In genomic region chr2:127154396-127154795, GRCh38 we compare ENCODE assay signal across 23 cellular contexts.
DNase-seq lines count a peak whose midpoint lies in the region; ATAC-seq, FAIRE-seq and TF ChIP-seq lines count a peak whose summit lies in the region.
"Had no signal": no experiment of that assay in that cellular context is flagged by ENCODE, and none has a peak within 500 bp of the region (broad histone marks: within the 10 kb centered on the region; RNA-seq: fewer than 3 reads in every experiment).

No MANE protein-coding gene starts in this region.

- peak overlapping the region in 1 of 3 experiments; percentile 24 for H3K4me3 Mint-ChIP-seq in nephron
- H3K4me3 Mint-ChIP-seq: activated CD4-positive, alpha-beta T cell treated with anti-CD3 and anti-CD28 coated beads, Interleukin-2, amount 10 ng/mL, durations not matched to agents 7 days and 5 days; activated T-helper 1 cell treated with anti-CD3 and anti-CD28 coated beads, Interleukin-12 subunit alpha, Interleukin-12 subunit beta, Interleukin-2, Interleukin-4 antibody, amounts not matched to agents 30 ng/mL and 10 ng/mL and 1 ng/mL, durations not matched to agents 14 hours and 24 hours and 36 hours; CD14-positive monocyte; nephron progenitor cell had no signal

- peaks cover 2% of the 10 kb centered on the region for H3K9me3 Mint-ChIP-seq in nephron
- H3K9me3 Mint-ChIP-seq: activated naive CD4-positive, alpha-beta T cell treated with anti-CD3 and anti-CD28 coated beads, Interleukin-2, amount 50 U/mL, for 72 hours; activated T-helper 1 cell treated with anti-CD3 and anti-CD28 coated beads, Interleukin-12 subunit alpha, Interleukin-12 subunit beta, Interleukin-2, Interleukin-4 antibody, amounts not matched to agents 30 ng/mL and 10 ng/mL and 1 ng/mL, durations not matched to agents 14 hours and 24 hours and 36 hours had no signal

- peaks cover 56% of the 10 kb centered on the region for H3K4me1 Mint-ChIP-seq in nephron
- H3K4me1 Mint-ChIP-seq: activated CD4-positive, alpha-beta T cell treated with anti-CD3 and anti-CD28 coated beads, Interleukin-2, amount 10 ng/mL, durations not matched to agents 7 days and 5 days had no signal

- no peaks in the 10 kb centered on the region for H3K27me3 Mint-ChIP-seq in nephron (ENCODE audit: low read depth)

- POLR2A ChIA-PET in HEK293T (lab: Yijun Ruan, JAX): no interaction called here

- DNase-seq in HEK293T (ENCODE audit: extremely low spot score) (peak; percentile 2), brain microvascular endothelial cell (no peak), substantia nigra (lab: John Stamatoyannopoulos, UW) (no peak), RCC 7860 (ENCODE audit: low spot score) (no peak), retina (no peak)
- DNase-seq: activated CD4-positive, alpha-beta T cell treated with anti-CD3 and anti-CD28 coated beads, Interleukin-2, amount 10 ng/mL, durations not matched to agents 7 days and 5 days; effector CD8-positive, alpha-beta T cell; H7; mucosa of descending colon; NCI-H1092; NCI-H187; NCI-H69; nephron progenitor cell; stimulated activated CD8-positive, alpha-beta memory T cell treated with anti-CD3 and anti-CD28 coated beads, Interleukin-4, amount 100 ng/mL, for 48 hours; WERI-Rb-1 had no signal

- CTCF ChIA-PET in HEK293T (lab: Yijun Ruan, JAX): no interaction called here

- in situ Hi-C loops in brain microvascular endothelial cell (cut with HindIII; ENCODE audit: low pct_ligation_motif_present, low sequenced_read_pairs): no loop called here

- ATAC-seq in HG02642 (IDR thresholded peaks at IDR 0.05; ENCODE audit: poor library complexity, unreplicated experiment) (no peak), HG02623 (IDR thresholded peaks at IDR 0.05; ENCODE audit: unreplicated experiment) (no peak)
- ATAC-seq: activated naive CD4-positive, alpha-beta T cell treated with anti-CD3 and anti-CD28 coated beads, Interleukin-2, amount 50 U/mL, for 72 hours had no signal

- H3K27ac ChIP-seq in brain microvascular endothelial cell: peak overlapping the region; percentile 28
- peak overlapping the region; percentile 59 for H3K27ac ChIP-seq in substantia nigra (ENCODE audit: low read depth, low read length, poor library complexity, severe bottlenecking)
- H3K27ac ChIP-seq: HL-60, WERI-Rb-1 had no signal

- no peak overlapping the region for H3K4me3 ChIP-seq in brain microvascular endothelial cell (ENCODE audit: low read depth, low read length)
- H3K4me3 ChIP-seq: mucosa of descending colon had no signal

- H3K27me3 ChIP-seq in brain microvascular endothelial cell (replicated peaks): no peaks in the 10 kb centered on the region

- H3K36me3 Mint-ChIP-seq in nephron (ENCODE audit: low read depth): no peaks in the 10 kb centered on the region
- H3K36me3 Mint-ChIP-seq: CD14-positive monocyte had no signal

- TF ChIP-seq CTCF in brain microvascular endothelial cell (IDR thresholded peaks at IDR 0.05; ENCODE audit: low read depth, low read length, missing control alignments) (no peak), nephron (IDR thresholded peaks at IDR 0.05; ENCODE audit: unreplicated experiment in 3 of 3) (no peak)

- FAIRE-seq in RCC 7860 (lab: Jason Lieb, UNC): no peak
- FAIRE-seq: D721Med had no signal

- no peaks in the 10 kb centered on the region for H3K36me3 ChIP-seq in brain microvascular endothelial cell (replicated peaks)
- H3K36me3 ChIP-seq: WERI-Rb-1 had no signal

- H3K27ac Mint-ChIP-seq in nephron: peak overlapping the region; percentile 97 to 99 (median 99)
- H3K27ac Mint-ChIP-seq: activated CD4-positive, alpha-beta T cell treated with anti-CD3 and anti-CD28 coated beads, Interleukin-2, amount 10 ng/mL, durations not matched to agents 7 days and 5 days; activated naive CD4-positive, alpha-beta T cell treated with anti-CD3 and anti-CD28 coated beads, Interleukin-2, amount 50 U/mL, for 72 hours; activated T-helper 1 cell treated with anti-CD3 and anti-CD28 coated beads, Interleukin-12 subunit alpha, Interleukin-12 subunit beta, Interleukin-2, Interleukin-4 antibody, amounts not matched to agents 30 ng/mL and 10 ng/mL and 1 ng/mL, durations not matched to agents 14 hours and 24 hours and 36 hours; CD14-positive monocyte had no signal

TF ChIP-seq in HEK293T, 16 proteins besides CTCF, POLR2A, EP300 and RAD21:
- TF ChIP-seq L3MBTL2 (conservative IDR thresholded peaks at IDR 0.05) (no peak), ELF4 (IDR thresholded peaks at IDR 0.05) (no peak)
